ENCODE assay signal across 27 cellular contexts in genomic region chr4:8319061-8319460, GRCh38. TPM values are rescaled to one million over a fixed set of nuclear protein-coding genes. Genes with fewer than 3 reads are reported as not detected.
A peak's percentile ranks its signal among the peaks of the same experiment; 100 is the strongest.
DNase-seq lines count a peak whose midpoint lies in the region; ATAC-seq and TF ChIP-seq lines count a peak whose summit lies in the region.
"Had no signal": no experiment of that assay in that cellular context is flagged by ENCODE, and none has a peak within 500 bp of the region (broad histone marks: within the 10 kb centered on the region; RNA-seq: fewer than 3 reads in every experiment).

No MANE protein-coding gene starts in this region.

- no peaks in the 10 kb centered on the region for H3K27me3 Mint-ChIP-seq in activated CD8-positive, alpha-beta T cell treated with anti-CD3 and anti-CD28 coated beads, Interleukin-2, amount 10 ng/mL, durations not matched to agents 7 days and 5 days (ENCODE audit: low read depth)
- H3K27me3 Mint-ChIP-seq: activated CD4-positive, alpha-beta T cell treated with anti-CD3 and anti-CD28 coated beads for 36 hours; activated naive CD8-positive, alpha-beta T cell treated with anti-CD3 and anti-CD28 coated beads for 36 hours had no signal

- H3K27me3 ChIP-seq in BLaER1 (no peaks in the 10 kb centered on the region), WERI-Rb-1 (ENCODE audit: insufficient read depth, low read depth, severe bottlenecking) (no peaks in the 10 kb centered on the region), right cardiac atrium (ENCODE audit: control insufficient read depth, insufficient read depth) (no peaks in the 10 kb centered on the region), rectal smooth muscle tissue (ENCODE audit: control insufficient read depth, insufficient read depth, low read length) (no peaks in the 10 kb centered on the region)
- H3K27me3 ChIP-seq: ascending aorta, dorsolateral prefrontal cortex, SJSA1 had no signal

- no peaks in the 10 kb centered on the region for H4K20me1 ChIP-seq in BLaER1

- H3K36me3 ChIP-seq in BLaER1 = no peaks in the 10 kb centered on the region
- H3K36me3 ChIP-seq in WERI-Rb-1 = no peaks in the 10 kb centered on the region
- H3K36me3 ChIP-seq in rectal smooth muscle tissue (ENCODE audit: control insufficient read depth, insufficient read depth, low read length) = no peaks in the 10 kb centered on the region
- H3K36me3 ChIP-seq: ascending aorta, SJSA1 had no signal

- H3K9me3 Mint-ChIP-seq in activated CD8-positive, alpha-beta T cell treated with anti-CD3 and anti-CD28 coated beads, Interleukin-2, amount 10 ng/mL, durations not matched to agents 7 days and 5 days (ENCODE audit: insufficient read depth) = no peaks in the 10 kb centered on the region
- H3K9me3 Mint-ChIP-seq: activated naive CD8-positive, alpha-beta T cell treated with anti-CD3 and anti-CD28 coated beads for 36 hours; activated T-helper 17 cell treated with anti-CD3 and anti-CD28 coated beads, Interleukin-2, amount 50 U/mL, for 72 hours had no signal

- H3K9ac ChIP-seq in BLaER1 = no peak overlapping the region; the same call in 1 of the 2 replicates
- no peak overlapping the region for H3K9ac ChIP-seq in rectal smooth muscle tissue (ENCODE audit: low read length)

- in situ Hi-C loops in GM13977 (cut with MboI; ENCODE audit: low pct_unique_long_range_greater_than_20kb, low sequenced_read_pairs, unreplicated experiment) = no loop called here

- no peaks in the 10 kb centered on the region; the same call in 1 of the 2 replicates for H3K9me3 ChIP-seq in BLaER1
- H3K9me3 ChIP-seq in WERI-Rb-1 (ENCODE audit: severe bottlenecking) = no peaks in the 10 kb centered on the region
- no peaks in the 10 kb centered on the region for H3K9me3 ChIP-seq in right cardiac atrium (ENCODE audit: control insufficient read depth, low read length)
- H3K9me3 ChIP-seq: ascending aorta, SJSA1 had no signal

- peak overlapping the region; percentile 88 for H3K4me2 ChIP-seq in BLaER1

- intact Hi-C loops in right cardiac atrium (cut with DNase I) = no loop called here

- no peak overlapping the region for H3K4me3 Mint-ChIP-seq in activated CD8-positive, alpha-beta T cell treated with anti-CD3 and anti-CD28 coated beads, Interleukin-2, amount 10 ng/mL, durations not matched to agents 7 days and 5 days
- H3K4me3 Mint-ChIP-seq: activated CD4-positive, alpha-beta T cell treated with anti-CD3 and anti-CD28 coated beads for 36 hours; activated naive CD8-positive, alpha-beta T cell treated with anti-CD3 and anti-CD28 coated beads for 36 hours; activated T-helper 17 cell treated with anti-CD3 and anti-CD28 coated beads, Interleukin-2, amount 50 U/mL, for 72 hours; CD14-positive monocyte; naive thymus-derived CD8-positive, alpha-beta T cell had no signal

- no peaks in the 10 kb centered on the region for H3K36me3 Mint-ChIP-seq in activated CD8-positive, alpha-beta T cell treated with anti-CD3 and anti-CD28 coated beads, Interleukin-2, amount 10 ng/mL, durations not matched to agents 7 days and 5 days (ENCODE audit: low read depth)
- H3K36me3 Mint-ChIP-seq: activated naive CD8-positive, alpha-beta T cell treated with anti-CD3 and anti-CD28 coated beads for 36 hours; CD14-positive monocyte; naive thymus-derived CD8-positive, alpha-beta T cell had no signal

- TF ChIP-seq CTCF in WERI-Rb-1 (IDR thresholded peaks at IDR 0.05; ENCODE audit: low read depth, low read length) (no peak), GM13977 (IDR thresholded peaks at IDR 0.05; ENCODE audit: extremely low read depth, insufficient read depth, missing control alignments) (no peak)

- 75% methylated on average over 6 of the region's 6 CpGs for WGBS in right cardiac atrium

- ATAC-seq in right cardiac atrium (no peak), GM21723 (IDR thresholded peaks at IDR 0.05; ENCODE audit: unreplicated experiment) (no peak)
- no peak for ATAC-seq in activated CD8-positive, alpha-beta T cell treated with anti-CD3 and anti-CD28 coated beads, Interleukin-2, amount 10 ng/mL, durations not matched to agents 7 days and 5 days
- ATAC-seq: activated CD4-positive, alpha-beta T cell treated with anti-CD3 and anti-CD28 coated beads for 36 hours; activated T-helper 17 cell treated with anti-CD3 and anti-CD28 coated beads, Interleukin-2, amount 50 U/mL, for 72 hours; naive thymus-derived CD8-positive, alpha-beta T cell; Panc1 had no signal

- POLR2A ChIA-PET in activated CD8-positive, alpha-beta T cell treated with anti-CD3 and anti-CD28 coated beads, Interleukin-2, amount 10 ng/mL, durations not matched to agents 7 days and 5 days (lab: Charles Lee) = no interaction called here

- DNase-seq in WERI-Rb-1 (peak; percentile 5), right cardiac atrium (no peak), GM13977 (ENCODE audit: low spot score) (no peak), activated gamma-delta T cell (lab: John Stamatoyannopoulos, UW) (no peak)
- DNase-seq in activated CD8-positive, alpha-beta T cell treated with anti-CD3 and anti-CD28 coated beads, Interleukin-2, amount 10 ng/mL, durations not matched to agents 7 days and 5 days = no peak
- DNase-seq: activated CD4-positive, alpha-beta T cell treated with anti-CD3 and anti-CD28 coated beads for 36 hours; activated naive CD8-positive, alpha-beta T cell treated with anti-CD3 and anti-CD28 coated beads for 36 hours; Calu3; central memory CD4-positive, alpha-beta T cell; KBM-7; midbrain; NCI-H1417 treated with DMSO at 0.1 percent for 48 hours; NCI-H2107; NCI-H510A treated with DMSO at 0.1 percent for 48 hours; stimulated activated CD4-positive, alpha-beta T cell treated with anti-CD3 and anti-CD28 coated beads, Interleukin-2, amount 100 ng/mL, for 24 hours had no signal

- H3K4me3 ChIP-seq in BLaER1 (no peak overlapping the region), WERI-Rb-1 (ENCODE audit: low read depth, low read length) (no peak overlapping the region), right cardiac atrium (ENCODE audit: low read length) (no peak overlapping the region), rectal smooth muscle tissue (ENCODE audit: low read length) (no peak overlapping the region)
- H3K4me3 ChIP-seq: ascending aorta, dorsolateral prefrontal cortex, SJSA1, skin epidermis had no signal

- H3K27ac ChIP-seq in BLaER1 = no peak overlapping the region
- H3K27ac ChIP-seq in WERI-Rb-1 = no peak overlapping the region
- peak overlapping the region; percentile 53 for H3K27ac ChIP-seq in right cardiac atrium (ENCODE audit: low read length)
- H3K27ac ChIP-seq in rectal smooth muscle tissue (ENCODE audit: low read depth, low read length) = peak overlapping the region; percentile 70
- H3K27ac ChIP-seq: dorsolateral prefrontal cortex, SJSA1, skin epidermis had no signal

- CTCF ChIA-PET in activated CD8-positive, alpha-beta T cell treated with anti-CD3 and anti-CD28 coated beads, Interleukin-2, amount 10 ng/mL, durations not matched to agents 7 days and 5 days (lab: Charles Lee) = no interaction called here

- H3K27ac Mint-ChIP-seq in activated CD8-positive, alpha-beta T cell treated with anti-CD3 and anti-CD28 coated beads, Interleukin-2, amount 10 ng/mL, durations not matched to agents 7 days and 5 days = no peak overlapping the region
- H3K27ac Mint-ChIP-seq: activated CD4-positive, alpha-beta T cell treated with anti-CD3 and anti-CD28 coated beads for 36 hours; activated naive CD8-positive, alpha-beta T cell treated with anti-CD3 and anti-CD28 coated beads for 36 hours; activated T-helper 17 cell treated with anti-CD3 and anti-CD28 coated beads, Interleukin-2, amount 50 U/mL, for 72 hours had no signal

- peaks cover 62% of the 10 kb centered on the region for H3K4me1 ChIP-seq in BLaER1
- H3K4me1 ChIP-seq in right cardiac atrium (ENCODE audit: control insufficient read depth, insufficient read depth, low read length) = peaks cover 17% of the 10 kb centered on the region
- H3K4me1 ChIP-seq in rectal smooth muscle tissue (ENCODE audit: control insufficient read depth, insufficient read depth, low read length) = peaks cover 12% of the 10 kb centered on the region

- no peaks in the 10 kb centered on the region for H3K4me1 Mint-ChIP-seq in activated CD8-positive, alpha-beta T cell treated with anti-CD3 and anti-CD28 coated beads, Interleukin-2, amount 10 ng/mL, durations not matched to agents 7 days and 5 days (ENCODE audit: low read depth)
- H3K4me1 Mint-ChIP-seq: activated CD4-positive, alpha-beta T cell treated with anti-CD3 and anti-CD28 coated beads for 36 hours; activated naive CD8-positive, alpha-beta T cell treated with anti-CD3 and anti-CD28 coated beads for 36 hours; activated T-helper 17 cell treated with anti-CD3 and anti-CD28 coated beads, Interleukin-2, amount 50 U/mL, for 72 hours; naive thymus-derived CD8-positive, alpha-beta T cell had no signal

RNA-seq across cellular contexts. Expression of gene HTRA3, which starts 49.5 kb away (rescaled TPM):
- 100 to 1,000 TPM in 2 of 4 donors, 10 to 100 TPM in 2; 52.8 to 133 (median 96.0) TPM for total RNA-seq in right cardiac atrium
- polyA plus RNA-seq in right cardiac atrium = 80.6 TPM
- not detected for total RNA-seq in activated CD8-positive, alpha-beta T cell treated with anti-CD3 and anti-CD28 coated beads, Interleukin-2, amount 10 ng/mL, durations not matched to agents 7 days and 5 days
- total RNA-seq: activated CD4-positive, alpha-beta T cell treated with anti-CD3 and anti-CD28 coated beads for 36 hours; activated naive CD8-positive, alpha-beta T cell treated with anti-CD3 and anti-CD28 coated beads for 36 hours; activated T-helper 17 cell treated with anti-CD3 and anti-CD28 coated beads, Interleukin-2, amount 50 U/mL, for 72 hours; Calu3; naive thymus-derived CD8-positive, alpha-beta T cell; T-helper 1 cell treated with Interleukin-12 subunit alpha and Interleukin-12 subunit beta and Interleukin-4 antibody, amounts not matched to agents 30 ng/mL and 1 ng/mL, for 36 hours had no signal
- polyA plus RNA-seq: CD14-positive monocyte; naive thymus-derived CD8-positive, alpha-beta T cell had no signal

Comparison
In these comparisons a context has a peak if more than half of its experiments do, and no peak if none do; other contexts are left out.
1. H3K27ac ChIP-seq: peak in right cardiac atrium (single experiment) and rectal smooth muscle tissue (single experiment); none in BLaER1 (single experiment) and WERI-Rb-1 (single experiment).
2. RNA of gene HTRA3, which starts 49.5 kb away (total RNA-seq): 52.8 to 133 TPM in right cardiac atrium; not detected in activated CD8-positive, alpha-beta T cell treated with anti-CD3 and anti-CD28 coated beads, Interleukin-2, amount 10 ng/mL, durations not matched to agents 7 days and 5 days; every median in the first group is over 10 times any median in the second.